22 cellular contexts compared by ENCODE assay signal in the genomic region with DNA sequence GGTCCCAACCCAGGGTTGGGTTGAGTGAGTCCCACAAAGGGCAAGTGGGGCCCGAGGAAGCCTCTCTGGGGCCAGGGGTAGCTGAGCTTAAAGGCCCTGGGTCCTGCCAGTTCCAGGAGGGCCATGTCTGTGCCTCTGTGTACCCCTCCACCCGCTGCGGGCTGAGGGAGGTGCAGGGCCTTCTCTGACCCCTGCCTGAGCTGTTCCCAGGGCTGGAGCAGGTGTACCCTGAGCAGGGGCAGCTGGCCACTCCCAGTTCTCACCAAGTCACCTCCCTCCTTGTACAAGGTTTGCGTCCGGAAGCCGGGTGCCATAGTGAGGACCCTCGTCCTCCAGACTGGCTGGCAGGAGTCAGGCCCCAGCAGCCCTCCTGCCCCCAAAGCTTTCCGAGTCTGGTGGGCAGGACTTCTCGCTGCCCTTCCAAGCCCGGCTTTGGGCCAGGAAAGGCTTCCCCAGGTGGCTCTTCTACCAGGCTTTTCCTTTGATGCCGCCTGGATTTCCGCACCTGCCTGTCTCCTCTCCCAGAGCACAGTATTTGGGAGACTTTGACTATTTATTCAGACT.
"Had no signal": no experiment of that assay in that cellular context is flagged by ENCODE, and none has a peak within 500 bp of the region (broad histone marks: within the 10 kb centered on the region; RNA-seq: fewer than 3 reads in every experiment).

No MANE protein-coding gene starts in this region.

- ATAC-seq: activated naive CD8-positive, alpha-beta T cell treated with anti-CD3 and anti-CD28 coated beads, Interleukin-2, amount 50 U/mL, for 24 hours; activated T-cell treated with anti-CD3 and anti-CD28 coated beads, Interleukin-2, amount 50 U/mL, for 4 hours had no signal

- DNase-seq: activated B cell treated with CpG ODN at 0.5 μM for 24 hours; activated CD4-positive, alpha-beta memory T cell treated with anti-CD3 and anti-CD28 coated beads for 36 hours; activated CD4-positive, alpha-beta T cell treated with anti-CD3 and anti-CD28 coated beads for 1 hour; activated CD4-positive, alpha-beta T cell treated with anti-CD3 and anti-CD28 coated beads, Interleukin-2, amount 10 ng/mL, durations not matched to agents 24 days and 14 days; activated CD8-positive, alpha-beta memory T cell treated with anti-CD3 and anti-CD28 coated beads for 24 hours; activated effector memory CD4-positive, alpha-beta T cell treated with anti-CD3 and anti-CD28 coated beads, Interleukin-2, amount 50 U/mL, for 16 hours; activated naive CD4-positive, alpha-beta T cell treated with Interleukin-2 at 50 U/mL for 16 hours; activated naive CD8-positive, alpha-beta T cell treated with anti-CD3 and anti-CD28 coated beads, Interleukin-2, amount 50 U/mL, for 24 hours; activated T-cell treated with anti-CD3 and anti-CD28 coated beads, Interleukin-2, amount 50 U/mL, for 4 hours; amniotic stem cell; brain microvascular endothelial cell; KG1; NCI-H1048; NCI-H2029; NCI-H2107; NCI-H345; NCI-H510A; NCI-H526 treated with DMSO at 0.1 percent for 48 hours; NCI-H82; OCI-M1; RPMI8226; SHP77 treated with DMSO at 0.1 percent for 48 hours had no signal

- H3K27ac ChIP-seq: brain microvascular endothelial cell had no signal

- H3K27me3 ChIP-seq: brain microvascular endothelial cell had no signal
